ENCODE assay signal across 2 cellular contexts in the genomic region with DNA sequence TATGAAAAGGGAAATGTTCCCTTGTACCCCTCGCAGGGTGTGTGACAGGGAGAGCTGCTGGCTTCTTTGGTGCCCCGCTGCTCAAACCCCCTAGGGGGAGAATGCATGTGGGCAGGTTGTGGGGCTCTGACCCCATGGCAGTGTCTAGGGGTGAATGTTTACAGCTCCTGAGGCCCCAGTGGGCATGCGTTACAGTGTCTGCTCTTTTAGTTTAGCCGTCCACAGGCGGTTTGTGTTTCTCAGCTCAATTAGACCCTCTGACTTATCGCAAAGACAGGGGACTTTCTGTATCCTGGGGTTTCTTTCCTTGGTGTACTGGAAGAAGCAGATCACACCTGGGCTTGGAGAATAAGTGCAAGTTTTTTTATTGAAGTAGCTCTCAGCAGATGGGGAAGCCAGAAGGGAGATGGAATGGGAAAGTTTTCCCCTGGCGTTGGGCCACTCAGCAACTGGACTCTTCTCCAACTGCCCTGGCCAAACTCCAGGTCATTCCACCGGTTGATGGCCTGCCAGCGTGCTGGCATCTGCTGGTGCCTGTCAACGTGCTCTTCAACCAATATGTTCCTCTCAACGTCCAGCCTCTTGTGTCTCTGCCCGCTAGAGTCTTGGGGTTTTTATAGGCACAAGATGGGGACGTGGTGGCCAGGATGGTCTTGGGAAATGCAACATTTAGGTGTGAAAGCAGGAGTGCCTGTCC.
TF ChIP-seq lines count a peak whose summit lies in the region.

No MANE protein-coding gene starts in this region.

TF ChIP-seq in GM23338, 12 proteins besides CTCF, POLR2A, EP300 and RAD21:
- TF ChIP-seq REST (IDR thresholded peaks at IDR 0.05; ENCODE audit: unreplicated experiment) = no peak
- TF ChIP-seq POLR2AphosphoS5 (IDR thresholded peaks at IDR 0.05; ENCODE audit: low read depth) = no peak
- TF ChIP-seq ZNF462 (CRISPR knock-in tag; IDR thresholded peaks at IDR 0.05) = no peak
- TF ChIP-seq JUNB (IDR thresholded peaks at IDR 0.05; ENCODE audit: unreplicated experiment) = no peak

TF ChIP-seq in H1, 55 proteins besides CTCF, POLR2A, EP300 and RAD21:
- TF ChIP-seq RXRA (IDR thresholded peaks at IDR 0.05; ENCODE audit: insufficient read depth, low read depth, low read length) (no peak), POU5F1 (IDR thresholded peaks at IDR 0.05; ENCODE audit: low read depth, low read length) (no peak), CHD2 (IDR thresholded peaks at IDR 0.05; ENCODE audit: low read length) (no peak), SIRT6 (IDR thresholded peaks at IDR 0.05; ENCODE audit: low read length) (no peak), SIX5 (IDR thresholded peaks at IDR 0.05; ENCODE audit: low read depth, low read length) (no peak), SAP30 (IDR thresholded peaks at IDR 0.05; ENCODE audit: insufficient read depth, insufficient replicate concordance, low read length) (no peak), KDM5A (IDR thresholded peaks at IDR 0.05; ENCODE audit: low read length) (no peak), ZNF274 (IDR thresholded peaks at IDR 0.05; ENCODE audit: borderline replicate concordance, extremely low read depth, low read length) (no peak), CBX5 (IDR thresholded peaks at IDR 0.05; ENCODE audit: low read depth, low read length) (no peak), EZH2 (IDR thresholded peaks at IDR 0.05; ENCODE audit: low read depth, low read length, severe bottlenecking) (no peak), CTBP2 (IDR thresholded peaks at IDR 0.05; ENCODE audit: borderline replicate concordance, insufficient read depth, insufficient read length, low read length) (no peak), JUN (IDR thresholded peaks at IDR 0.05; ENCODE audit: low read depth, low read length) (no peak), CREB1 (IDR thresholded peaks at IDR 0.05) (no peak), PHF8 (conservative IDR thresholded peaks at IDR 0.05; ENCODE audit: low read depth, low read length) (no peak)
- TF ChIP-seq, protein P1, sequence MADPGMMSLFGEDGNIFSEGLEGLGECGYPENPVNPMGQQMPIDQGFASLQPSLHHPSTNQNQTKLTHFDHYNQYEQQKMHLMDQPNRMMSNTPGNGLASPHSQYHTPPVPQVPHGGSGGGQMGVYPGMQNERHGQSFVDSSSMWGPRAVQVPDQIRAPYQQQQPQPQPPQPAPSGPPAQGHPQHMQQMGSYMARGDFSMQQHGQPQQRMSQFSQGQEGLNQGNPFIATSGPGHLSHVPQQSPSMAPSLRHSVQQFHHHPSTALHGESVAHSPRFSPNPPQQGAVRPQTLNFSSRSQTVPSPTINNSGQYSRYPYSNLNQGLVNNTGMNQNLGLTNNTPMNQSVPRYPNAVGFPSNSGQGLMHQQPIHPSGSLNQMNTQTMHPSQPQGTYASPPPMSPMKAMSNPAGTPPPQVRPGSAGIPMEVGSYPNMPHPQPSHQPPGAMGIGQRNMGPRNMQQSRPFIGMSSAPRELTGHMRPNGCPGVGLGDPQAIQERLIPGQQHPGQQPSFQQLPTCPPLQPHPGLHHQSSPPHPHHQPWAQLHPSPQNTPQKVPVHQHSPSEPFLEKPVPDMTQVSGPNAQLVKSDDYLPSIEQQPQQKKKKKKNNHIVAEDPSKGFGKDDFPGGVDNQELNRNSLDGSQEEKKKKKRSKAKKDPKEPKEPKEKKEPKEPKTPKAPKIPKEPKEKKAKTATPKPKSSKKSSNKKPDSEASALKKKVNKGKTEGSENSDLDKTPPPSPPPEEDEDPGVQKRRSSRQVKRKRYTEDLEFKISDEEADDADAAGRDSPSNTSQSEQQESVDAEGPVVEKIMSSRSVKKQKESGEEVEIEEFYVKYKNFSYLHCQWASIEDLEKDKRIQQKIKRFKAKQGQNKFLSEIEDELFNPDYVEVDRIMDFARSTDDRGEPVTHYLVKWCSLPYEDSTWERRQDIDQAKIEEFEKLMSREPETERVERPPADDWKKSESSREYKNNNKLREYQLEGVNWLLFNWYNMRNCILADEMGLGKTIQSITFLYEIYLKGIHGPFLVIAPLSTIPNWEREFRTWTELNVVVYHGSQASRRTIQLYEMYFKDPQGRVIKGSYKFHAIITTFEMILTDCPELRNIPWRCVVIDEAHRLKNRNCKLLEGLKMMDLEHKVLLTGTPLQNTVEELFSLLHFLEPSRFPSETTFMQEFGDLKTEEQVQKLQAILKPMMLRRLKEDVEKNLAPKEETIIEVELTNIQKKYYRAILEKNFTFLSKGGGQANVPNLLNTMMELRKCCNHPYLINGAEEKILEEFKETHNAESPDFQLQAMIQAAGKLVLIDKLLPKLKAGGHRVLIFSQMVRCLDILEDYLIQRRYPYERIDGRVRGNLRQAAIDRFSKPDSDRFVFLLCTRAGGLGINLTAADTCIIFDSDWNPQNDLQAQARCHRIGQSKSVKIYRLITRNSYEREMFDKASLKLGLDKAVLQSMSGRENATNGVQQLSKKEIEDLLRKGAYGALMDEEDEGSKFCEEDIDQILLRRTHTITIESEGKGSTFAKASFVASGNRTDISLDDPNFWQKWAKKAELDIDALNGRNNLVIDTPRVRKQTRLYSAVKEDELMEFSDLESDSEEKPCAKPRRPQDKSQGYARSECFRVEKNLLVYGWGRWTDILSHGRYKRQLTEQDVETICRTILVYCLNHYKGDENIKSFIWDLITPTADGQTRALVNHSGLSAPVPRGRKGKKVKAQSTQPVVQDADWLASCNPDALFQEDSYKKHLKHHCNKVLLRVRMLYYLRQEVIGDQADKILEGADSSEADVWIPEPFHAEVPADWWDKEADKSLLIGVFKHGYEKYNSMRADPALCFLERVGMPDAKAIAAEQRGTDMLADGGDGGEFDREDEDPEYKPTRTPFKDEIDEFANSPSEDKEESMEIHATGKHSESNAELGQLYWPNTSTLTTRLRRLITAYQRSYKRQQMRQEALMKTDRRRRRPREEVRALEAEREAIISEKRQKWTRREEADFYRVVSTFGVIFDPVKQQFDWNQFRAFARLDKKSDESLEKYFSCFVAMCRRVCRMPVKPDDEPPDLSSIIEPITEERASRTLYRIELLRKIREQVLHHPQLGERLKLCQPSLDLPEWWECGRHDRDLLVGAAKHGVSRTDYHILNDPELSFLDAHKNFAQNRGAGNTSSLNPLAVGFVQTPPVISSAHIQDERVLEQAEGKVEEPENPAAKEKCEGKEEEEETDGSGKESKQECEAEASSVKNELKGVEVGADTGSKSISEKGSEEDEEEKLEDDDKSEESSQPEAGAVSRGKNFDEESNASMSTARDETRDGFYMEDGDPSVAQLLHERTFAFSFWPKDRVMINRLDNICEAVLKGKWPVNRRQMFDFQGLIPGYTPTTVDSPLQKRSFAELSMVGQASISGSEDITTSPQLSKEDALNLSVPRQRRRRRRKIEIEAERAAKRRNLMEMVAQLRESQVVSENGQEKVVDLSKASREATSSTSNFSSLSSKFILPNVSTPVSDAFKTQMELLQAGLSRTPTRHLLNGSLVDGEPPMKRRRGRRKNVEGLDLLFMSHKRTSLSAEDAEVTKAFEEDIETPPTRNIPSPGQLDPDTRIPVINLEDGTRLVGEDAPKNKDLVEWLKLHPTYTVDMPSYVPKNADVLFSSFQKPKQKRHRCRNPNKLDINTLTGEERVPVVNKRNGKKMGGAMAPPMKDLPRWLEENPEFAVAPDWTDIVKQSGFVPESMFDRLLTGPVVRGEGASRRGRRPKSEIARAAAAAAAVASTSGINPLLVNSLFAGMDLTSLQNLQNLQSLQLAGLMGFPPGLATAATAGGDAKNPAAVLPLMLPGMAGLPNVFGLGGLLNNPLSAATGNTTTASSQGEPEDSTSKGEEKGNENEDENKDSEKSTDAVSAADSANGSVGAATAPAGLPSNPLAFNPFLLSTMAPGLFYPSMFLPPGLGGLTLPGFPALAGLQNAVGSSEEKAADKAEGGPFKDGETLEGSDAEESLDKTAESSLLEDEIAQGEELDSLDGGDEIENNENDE (IDR thresholded peaks at IDR 0.05; ENCODE audit: insufficient replicate concordance, low read length) = no peak
